Comparison of ENCODE assay signal across 21 cellular contexts in genomic region chrX:31633349-31633748, GRCh38.
"Had no signal": no experiment of that assay in that cellular context is flagged by ENCODE, and none has a peak within 500 bp of the region (broad histone marks: within the 10 kb centered on the region; RNA-seq: fewer than 3 reads in every experiment).

No MANE protein-coding gene starts in this region.

- H3K9me3 ChIP-seq: SK-N-SH had no signal

- ATAC-seq: Panc1, PC-3 had no signal

- H3K4me2 ChIP-seq: SK-N-SH had no signal

- DNase-seq: KBM-7; NCI-H1092; NCI-H1105 treated with DMSO at 0.1 percent for 48 hours; NCI-H1417 treated with DMSO at 0.1 percent for 48 hours; NCI-H146; NCI-H1694 treated with DMSO at 0.1 percent for 48 hours; NCI-H2029; NCI-H2081 treated with DMSO at 0.1 percent for 48 hours; NCI-H2171; NCI-H345; NCI-H446 treated with DMSO at 0.1 percent for 48 hours; NCI-H510A treated with DMSO at 0.1 percent for 48 hours; NCI-H526; NCI-H748 treated with DMSO at 0.1 percent for 48 hours; NK-92 treated with Interleukin-12 subunit alpha and Interleukin-12 subunit beta, amount 100 ng/mL, for 24 hours; PC-3; SHP77; SK-N-SH; SW 1271 had no signal

- H3K9ac ChIP-seq: SK-N-SH had no signal

- H3K27ac ChIP-seq: RWPE1 had no signal
